In the genomic region with DNA sequence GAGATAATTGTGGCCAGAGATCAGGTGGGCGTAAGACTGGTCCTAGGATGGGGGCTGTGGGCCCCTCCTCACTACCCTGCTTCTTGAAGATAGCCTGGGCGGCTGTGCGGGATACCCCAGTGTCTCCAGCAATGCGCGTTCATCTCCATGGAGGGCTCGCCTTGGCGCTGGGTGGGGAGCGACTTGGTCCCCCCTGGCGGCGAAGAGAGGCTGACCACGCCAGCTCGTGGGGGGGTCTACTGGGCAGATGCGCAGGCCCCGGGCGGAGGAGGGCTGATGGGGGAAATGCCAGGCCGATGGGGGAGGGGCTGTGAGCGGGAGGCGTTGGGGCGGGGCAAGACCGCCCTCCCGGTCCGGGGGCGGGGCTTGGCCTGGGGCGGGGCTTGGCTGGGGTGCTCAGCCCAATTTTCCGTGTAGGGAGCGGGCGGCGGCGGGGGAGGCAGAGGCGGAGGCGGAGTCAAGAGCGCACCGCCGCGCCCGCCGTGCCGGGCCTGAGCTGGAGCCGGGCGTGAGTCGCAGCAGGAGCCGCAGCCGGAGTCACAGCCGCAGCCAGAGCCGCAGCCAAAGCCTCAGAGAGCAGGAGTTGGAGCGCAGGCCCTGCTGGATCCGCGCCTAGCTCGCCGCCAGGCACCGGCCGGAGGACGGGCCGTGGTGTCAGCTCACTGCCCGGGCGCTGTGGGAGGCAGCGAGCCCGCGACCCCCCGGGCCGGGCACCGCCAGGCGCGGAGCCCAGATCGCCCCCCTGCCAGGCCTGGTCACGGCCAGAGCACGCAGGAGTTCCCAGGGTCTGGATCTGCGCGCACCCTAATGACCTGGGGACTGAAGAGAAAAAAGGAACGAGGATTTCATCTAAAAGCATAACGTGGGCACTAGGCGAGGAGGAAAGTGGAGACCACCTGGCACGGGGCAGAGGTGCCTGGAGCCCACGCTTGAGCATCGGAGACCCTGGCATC, we compare ENCODE assay signal across 2 cellular contexts.
TF ChIP-seq lines count a peak whose summit lies in the region.

A gene with protein sequence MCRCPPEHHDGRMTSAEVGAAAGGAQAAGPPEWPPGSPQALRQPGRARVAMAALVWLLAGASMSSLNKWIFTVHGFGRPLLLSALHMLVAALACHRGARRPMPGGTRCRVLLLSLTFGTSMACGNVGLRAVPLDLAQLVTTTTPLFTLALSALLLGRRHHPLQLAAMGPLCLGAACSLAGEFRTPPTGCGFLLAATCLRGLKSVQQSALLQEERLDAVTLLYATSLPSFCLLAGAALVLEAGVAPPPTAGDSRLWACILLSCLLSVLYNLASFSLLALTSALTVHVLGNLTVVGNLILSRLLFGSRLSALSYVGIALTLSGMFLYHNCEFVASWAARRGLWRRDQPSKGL (plus strand): TSS at position 509 of the 953 bp plus-strand sequence. CDS start 670 bp downstream, outside the sequence.

TF ChIP-seq in HCT116, 20 proteins besides CTCF, POLR2A, EP300 and RAD21:
- TF ChIP-seq POLR2AphosphoS5 (IDR thresholded peaks at IDR 0.05; ENCODE audit: low read depth, low read length) (peak; percentile 82), SP1 (IDR thresholded peaks at IDR 0.05; ENCODE audit: low read depth) (no peak), JUND (IDR thresholded peaks at IDR 0.05) (no peak), EGR1 (IDR thresholded peaks at IDR 0.05; ENCODE audit: low read depth) (peak; percentile 74), ZFX (IDR thresholded peaks at IDR 0.05) (0 out of 2 replicates have a peak, but pooled peaks have one; percentile 36)

TF ChIP-seq in SK-N-SH, 30 proteins besides CTCF, POLR2A, EP300 and RAD21:
- peak; percentile 29; the same call in 1 of the 2 replicates for TF ChIP-seq TCF12 (IDR thresholded peaks at IDR 0.05)
- peak; percentile 5; the same call in 1 of the 2 replicates for TF ChIP-seq NFIC (IDR thresholded peaks at IDR 0.05; ENCODE audit: borderline replicate concordance)
- no peak for TF ChIP-seq ELF1 (IDR thresholded peaks at IDR 0.05)
- TF ChIP-seq GATA2 (CRISPR knock-in tag; IDR thresholded peaks at IDR 0.05), result no peak
- TF ChIP-seq POLR2AphosphoS5 (IDR thresholded peaks at IDR 0.05; ENCODE audit: low read depth, low read length), result 0 out of 2 replicates have a peak, but pooled peaks have one; percentile 6
- no peak for TF ChIP-seq SIN3A (IDR thresholded peaks at IDR 0.05; ENCODE audit: borderline replicate concordance, low read depth, low read length)
- TF ChIP-seq, protein P1, sequence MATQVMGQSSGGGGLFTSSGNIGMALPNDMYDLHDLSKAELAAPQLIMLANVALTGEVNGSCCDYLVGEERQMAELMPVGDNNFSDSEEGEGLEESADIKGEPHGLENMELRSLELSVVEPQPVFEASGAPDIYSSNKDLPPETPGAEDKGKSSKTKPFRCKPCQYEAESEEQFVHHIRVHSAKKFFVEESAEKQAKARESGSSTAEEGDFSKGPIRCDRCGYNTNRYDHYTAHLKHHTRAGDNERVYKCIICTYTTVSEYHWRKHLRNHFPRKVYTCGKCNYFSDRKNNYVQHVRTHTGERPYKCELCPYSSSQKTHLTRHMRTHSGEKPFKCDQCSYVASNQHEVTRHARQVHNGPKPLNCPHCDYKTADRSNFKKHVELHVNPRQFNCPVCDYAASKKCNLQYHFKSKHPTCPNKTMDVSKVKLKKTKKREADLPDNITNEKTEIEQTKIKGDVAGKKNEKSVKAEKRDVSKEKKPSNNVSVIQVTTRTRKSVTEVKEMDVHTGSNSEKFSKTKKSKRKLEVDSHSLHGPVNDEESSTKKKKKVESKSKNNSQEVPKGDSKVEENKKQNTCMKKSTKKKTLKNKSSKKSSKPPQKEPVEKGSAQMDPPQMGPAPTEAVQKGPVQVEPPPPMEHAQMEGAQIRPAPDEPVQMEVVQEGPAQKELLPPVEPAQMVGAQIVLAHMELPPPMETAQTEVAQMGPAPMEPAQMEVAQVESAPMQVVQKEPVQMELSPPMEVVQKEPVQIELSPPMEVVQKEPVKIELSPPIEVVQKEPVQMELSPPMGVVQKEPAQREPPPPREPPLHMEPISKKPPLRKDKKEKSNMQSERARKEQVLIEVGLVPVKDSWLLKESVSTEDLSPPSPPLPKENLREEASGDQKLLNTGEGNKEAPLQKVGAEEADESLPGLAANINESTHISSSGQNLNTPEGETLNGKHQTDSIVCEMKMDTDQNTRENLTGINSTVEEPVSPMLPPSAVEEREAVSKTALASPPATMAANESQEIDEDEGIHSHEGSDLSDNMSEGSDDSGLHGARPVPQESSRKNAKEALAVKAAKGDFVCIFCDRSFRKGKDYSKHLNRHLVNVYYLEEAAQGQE (IDR thresholded peaks at IDR 0.05; ENCODE audit: low read depth, low read length), result no peak
- TF ChIP-seq RXRA (IDR thresholded peaks at IDR 0.05; ENCODE audit: borderline replicate concordance, low read depth), result no peak
- TF ChIP-seq TEAD4 (IDR thresholded peaks at IDR 0.05; ENCODE audit: borderline replicate concordance, insufficient read depth), result no peak
- TF ChIP-seq, protein P2, sequence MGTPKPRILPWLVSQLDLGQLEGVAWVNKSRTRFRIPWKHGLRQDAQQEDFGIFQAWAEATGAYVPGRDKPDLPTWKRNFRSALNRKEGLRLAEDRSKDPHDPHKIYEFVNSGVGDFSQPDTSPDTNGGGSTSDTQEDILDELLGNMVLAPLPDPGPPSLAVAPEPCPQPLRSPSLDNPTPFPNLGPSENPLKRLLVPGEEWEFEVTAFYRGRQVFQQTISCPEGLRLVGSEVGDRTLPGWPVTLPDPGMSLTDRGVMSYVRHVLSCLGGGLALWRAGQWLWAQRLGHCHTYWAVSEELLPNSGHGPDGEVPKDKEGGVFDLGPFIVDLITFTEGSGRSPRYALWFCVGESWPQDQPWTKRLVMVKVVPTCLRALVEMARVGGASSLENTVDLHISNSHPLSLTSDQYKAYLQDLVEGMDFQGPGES (IDR thresholded peaks at IDR 0.05; ENCODE audit: low read depth, low read length), result no peak
- peak; percentile 90 for TF ChIP-seq CHD2 (IDR thresholded peaks at IDR 0.05; ENCODE audit: low read length, partially characterized antibody)
- no peak for TF ChIP-seq FOXJ3 (CRISPR knock-in tag; IDR thresholded peaks at IDR 0.05)
- TF ChIP-seq, protein P3, sequence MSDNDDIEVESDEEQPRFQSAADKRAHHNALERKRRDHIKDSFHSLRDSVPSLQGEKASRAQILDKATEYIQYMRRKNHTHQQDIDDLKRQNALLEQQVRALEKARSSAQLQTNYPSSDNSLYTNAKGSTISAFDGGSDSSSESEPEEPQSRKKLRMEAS (IDR thresholded peaks at IDR 0.05; ENCODE audit: low read depth), result no peak
- no peak for TF ChIP-seq JUND (IDR thresholded peaks at IDR 0.05)
- TF ChIP-seq MEF2A (IDR thresholded peaks at IDR 0.05; ENCODE audit: borderline replicate concordance, low read depth), result no peak
- no peak for TF ChIP-seq RFX5 (IDR thresholded peaks at IDR 0.05; ENCODE audit: low read length)
- no peak for TF ChIP-seq EZH2phosphoT487 (IDR thresholded peaks at IDR 0.05; ENCODE audit: borderline replicate concordance, low read depth)
- peak; percentile 68 for TF ChIP-seq TAF1 (IDR thresholded peaks at IDR 0.05; ENCODE audit: borderline replicate concordance, low read depth, low read length)
- TF ChIP-seq, protein P4, sequence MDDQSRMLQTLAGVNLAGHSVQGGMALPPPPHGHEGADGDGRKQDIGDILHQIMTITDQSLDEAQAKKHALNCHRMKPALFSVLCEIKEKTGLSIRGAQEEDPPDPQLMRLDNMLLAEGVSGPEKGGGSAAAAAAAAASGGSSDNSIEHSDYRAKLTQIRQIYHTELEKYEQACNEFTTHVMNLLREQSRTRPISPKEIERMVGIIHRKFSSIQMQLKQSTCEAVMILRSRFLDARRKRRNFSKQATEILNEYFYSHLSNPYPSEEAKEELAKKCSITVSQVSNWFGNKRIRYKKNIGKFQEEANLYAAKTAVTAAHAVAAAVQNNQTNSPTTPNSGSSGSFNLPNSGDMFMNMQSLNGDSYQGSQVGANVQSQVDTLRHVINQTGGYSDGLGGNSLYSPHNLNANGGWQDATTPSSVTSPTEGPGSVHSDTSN (IDR thresholded peaks at IDR 0.05), result no peak
- no peak for TF ChIP-seq GABPA (IDR thresholded peaks at IDR 0.05; ENCODE audit: low read depth)
- peak; percentile 27 for TF ChIP-seq SMC3 (IDR thresholded peaks at IDR 0.05; ENCODE audit: low read depth, low read length)
- TF ChIP-seq, protein P5, sequence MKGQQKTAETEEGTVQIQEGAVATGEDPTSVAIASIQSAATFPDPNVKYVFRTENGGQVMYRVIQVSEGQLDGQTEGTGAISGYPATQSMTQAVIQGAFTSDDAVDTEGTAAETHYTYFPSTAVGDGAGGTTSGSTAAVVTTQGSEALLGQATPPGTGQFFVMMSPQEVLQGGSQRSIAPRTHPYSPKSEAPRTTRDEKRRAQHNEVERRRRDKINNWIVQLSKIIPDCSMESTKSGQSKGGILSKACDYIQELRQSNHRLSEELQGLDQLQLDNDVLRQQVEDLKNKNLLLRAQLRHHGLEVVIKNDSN (IDR thresholded peaks at IDR 0.05; ENCODE audit: borderline replicate concordance, low read depth), result no peak
- TF ChIP-seq FOXM1 (IDR thresholded peaks at IDR 0.05; ENCODE audit: low read depth), result no peak
- no peak for TF ChIP-seq FOSL2 (IDR thresholded peaks at IDR 0.05; ENCODE audit: borderline replicate concordance, low read depth)
- no peak for TF ChIP-seq YY1 (IDR thresholded peaks at IDR 0.05; ENCODE audit: low read depth)
- TF ChIP-seq NRF1 (IDR thresholded peaks at IDR 0.05; ENCODE audit: low read depth, low read length), result peak; percentile 64
- TF ChIP-seq, protein P6, sequence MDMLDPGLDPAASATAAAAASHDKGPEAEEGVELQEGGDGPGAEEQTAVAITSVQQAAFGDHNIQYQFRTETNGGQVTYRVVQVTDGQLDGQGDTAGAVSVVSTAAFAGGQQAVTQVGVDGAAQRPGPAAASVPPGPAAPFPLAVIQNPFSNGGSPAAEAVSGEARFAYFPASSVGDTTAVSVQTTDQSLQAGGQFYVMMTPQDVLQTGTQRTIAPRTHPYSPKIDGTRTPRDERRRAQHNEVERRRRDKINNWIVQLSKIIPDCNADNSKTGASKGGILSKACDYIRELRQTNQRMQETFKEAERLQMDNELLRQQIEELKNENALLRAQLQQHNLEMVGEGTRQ (IDR thresholded peaks at IDR 0.05; ENCODE audit: borderline replicate concordance, low read depth, low read length), result no peak
- peak; percentile 40; the same call in 1 of the 2 replicates for TF ChIP-seq MXI1 (IDR thresholded peaks at IDR 0.05; ENCODE audit: low read depth, low read length)
- no peak for TF ChIP-seq RCOR1 (IDR thresholded peaks at IDR 0.05; ENCODE audit: low read length)
- TF ChIP-seq, protein P7, sequence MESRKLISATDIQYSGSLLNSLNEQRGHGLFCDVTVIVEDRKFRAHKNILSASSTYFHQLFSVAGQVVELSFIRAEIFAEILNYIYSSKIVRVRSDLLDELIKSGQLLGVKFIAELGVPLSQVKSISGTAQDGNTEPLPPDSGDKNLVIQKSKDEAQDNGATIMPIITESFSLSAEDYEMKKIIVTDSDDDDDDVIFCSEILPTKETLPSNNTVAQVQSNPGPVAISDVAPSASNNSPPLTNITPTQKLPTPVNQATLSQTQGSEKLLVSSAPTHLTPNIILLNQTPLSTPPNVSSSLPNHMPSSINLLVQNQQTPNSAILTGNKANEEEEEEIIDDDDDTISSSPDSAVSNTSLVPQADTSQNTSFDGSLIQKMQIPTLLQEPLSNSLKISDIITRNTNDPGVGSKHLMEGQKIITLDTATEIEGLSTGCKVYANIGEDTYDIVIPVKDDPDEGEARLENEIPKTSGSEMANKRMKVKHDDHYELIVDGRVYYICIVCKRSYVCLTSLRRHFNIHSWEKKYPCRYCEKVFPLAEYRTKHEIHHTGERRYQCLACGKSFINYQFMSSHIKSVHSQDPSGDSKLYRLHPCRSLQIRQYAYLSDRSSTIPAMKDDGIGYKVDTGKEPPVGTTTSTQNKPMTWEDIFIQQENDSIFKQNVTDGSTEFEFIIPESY (IDR thresholded peaks at IDR 0.05; ENCODE audit: borderline replicate concordance, low read depth), result no peak
